Comparison of ENCODE assay signal across 19 cellular contexts in the genomic region with DNA sequence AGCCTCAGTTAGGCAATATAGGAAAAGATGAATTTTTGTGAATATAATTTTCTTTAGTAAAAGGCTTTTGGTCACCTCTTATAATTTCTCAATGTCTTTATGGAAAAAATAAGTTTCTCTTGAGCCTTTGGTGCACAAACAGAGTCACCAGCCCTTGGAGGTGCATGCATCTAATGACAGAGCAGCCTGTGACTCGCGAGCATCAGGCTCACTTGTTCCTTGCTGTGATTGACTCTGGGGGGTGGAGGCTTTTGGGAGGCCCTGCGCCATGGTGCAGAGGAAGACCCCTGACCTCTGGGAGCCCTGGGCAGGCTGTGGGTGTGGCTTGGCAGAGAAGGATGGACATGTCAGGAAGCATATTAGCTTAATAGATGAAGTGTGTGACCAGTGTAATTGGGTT.
DNase-seq lines count a peak whose midpoint lies in the region; ATAC-seq and TF ChIP-seq lines count a peak whose summit lies in the region.
"Had no signal": no experiment of that assay in that cellular context is flagged by ENCODE, and none has a peak within 500 bp of the region (broad histone marks: within the 10 kb centered on the region; RNA-seq: fewer than 3 reads in every experiment).

No MANE protein-coding gene starts in this region.

- no peak overlapping the region for H3K9ac ChIP-seq in mesenchymal stem cell (ENCODE audit: low read length)
- H3K9ac ChIP-seq: SK-N-SH had no signal

- no peak overlapping the region for H2BK15ac ChIP-seq in mesenchymal stem cell (ENCODE audit: low read depth, poor library complexity, severe bottlenecking)

- H3K9me3 ChIP-seq in CD8-positive, alpha-beta memory T cell (ENCODE audit: low read length) = no peaks in the 10 kb centered on the region
- no peaks in the 10 kb centered on the region for H3K9me3 ChIP-seq in mesenchymal stem cell (ENCODE audit: control insufficient read depth, low read length)
- no peaks in the 10 kb centered on the region for H3K9me3 ChIP-seq in upper lobe of right lung
- H3K9me3 ChIP-seq: adrenal gland, HAP-1, right lobe of liver, SK-N-SH, thoracic aorta had no signal

- H2AK5ac ChIP-seq in mesenchymal stem cell (ENCODE audit: low read length, severe bottlenecking) = no peak overlapping the region

- no peak overlapping the region for H2AFZ ChIP-seq in mesenchymal stem cell (ENCODE audit: low read depth, low read length)

- no peaks in the 10 kb centered on the region for H3K27me3 Mint-ChIP-seq in T-helper 1 cell treated with Interleukin-12 subunit alpha and Interleukin-12 subunit beta and Interleukin-4 antibody, amounts not matched to agents 30 μg/mL and 1 μg/mL, for 36 hours (ENCODE audit: low read depth)
- peaks cover 0 to 4% of the 10 kb centered on the region in 2 donors for H3K27me3 Mint-ChIP-seq in CD8-positive, alpha-beta memory T cell
- no peaks in the 10 kb centered on the region for H3K27me3 Mint-ChIP-seq in activated T-cell treated with anti-CD3 and anti-CD28 coated beads, Interleukin-2, amount 50 U/mL, for 4 hours (ENCODE audit: low read depth)
- H3K27me3 Mint-ChIP-seq in HFFc6 (ENCODE audit: insufficient read depth) = peaks cover 7% of the 10 kb centered on the region

- no peak overlapping the region for H4K8ac ChIP-seq in mesenchymal stem cell (ENCODE audit: low read length)

- no peak overlapping the region for H3K4me3 Mint-ChIP-seq in T-helper 1 cell treated with Interleukin-12 subunit alpha and Interleukin-12 subunit beta and Interleukin-4 antibody, amounts not matched to agents 30 μg/mL and 1 μg/mL, for 36 hours
- peak overlapping the region in 1 of 7 donors; percentile 3 for H3K4me3 Mint-ChIP-seq in CD8-positive, alpha-beta memory T cell
- H3K4me3 Mint-ChIP-seq in activated T-cell treated with anti-CD3 and anti-CD28 coated beads, Interleukin-2, amount 50 U/mL, for 4 hours = no peak overlapping the region
- H3K4me3 Mint-ChIP-seq in HFFc6 = no peak overlapping the region

- no peak overlapping the region for H3K27ac ChIP-seq in CD8-positive, alpha-beta memory T cell (ENCODE audit: low read depth, low read length)
- H3K27ac ChIP-seq in mesenchymal stem cell (ENCODE audit: low read length, poor library complexity, severe bottlenecking) = no peak overlapping the region
- no peak overlapping the region for H3K27ac ChIP-seq in upper lobe of right lung
- H3K27ac ChIP-seq: 22Rv1, adrenal gland, cardiac muscle cell, right lobe of liver, thoracic aorta had no signal

- no peak overlapping the region for H2BK12ac ChIP-seq in mesenchymal stem cell (ENCODE audit: low read length in 2 of 2)

- ATAC-seq in activated T-cell treated with anti-CD3 and anti-CD28 coated beads, Interleukin-2, amount 50 U/mL, for 4 hours = peak in 1 of 2 donors; percentile 20
- ATAC-seq in upper lobe of right lung = no peak
- ATAC-seq: esophagus mucosa, right lobe of liver had no signal

- H3K27ac Mint-ChIP-seq in T-helper 1 cell treated with Interleukin-12 subunit alpha and Interleukin-12 subunit beta and Interleukin-4 antibody, amounts not matched to agents 30 μg/mL and 1 μg/mL, for 36 hours = peak overlapping the region; percentile 68
- peak overlapping the region; percentile 31 to 97 (median 85) for H3K27ac Mint-ChIP-seq in CD8-positive, alpha-beta memory T cell
- H3K27ac Mint-ChIP-seq in HFFc6 = no peak overlapping the region

- H3K23ac ChIP-seq in mesenchymal stem cell (ENCODE audit: low read length in 2 of 2) = no peak overlapping the region

- H3K9me3 Mint-ChIP-seq in T-helper 1 cell treated with Interleukin-12 subunit alpha and Interleukin-12 subunit beta and Interleukin-4 antibody, amounts not matched to agents 30 μg/mL and 1 μg/mL, for 36 hours = no peaks in the 10 kb centered on the region
- H3K9me3 Mint-ChIP-seq in CD8-positive, alpha-beta memory T cell = no peaks in the 10 kb centered on the region
- H3K9me3 Mint-ChIP-seq in activated T-cell treated with anti-CD3 and anti-CD28 coated beads, Interleukin-2, amount 50 U/mL, for 4 hours = peaks cover 5% of the 10 kb centered on the region
- H3K9me3 Mint-ChIP-seq in HFFc6 = no peaks in the 10 kb centered on the region

- H3K4me2 ChIP-seq in mesenchymal stem cell (ENCODE audit: low read length, poor library complexity, severe bottlenecking) = no peak overlapping the region
- H3K4me2 ChIP-seq: SK-N-SH had no signal

- peaks cover 79% of the 10 kb centered on the region for H3K36me3 Mint-ChIP-seq in T-helper 1 cell treated with Interleukin-12 subunit alpha and Interleukin-12 subunit beta and Interleukin-4 antibody, amounts not matched to agents 30 μg/mL and 1 μg/mL, for 36 hours (ENCODE audit: low read depth)
- peaks cover 29 to 95% (median 46%) of the 10 kb centered on the region in 3 donors for H3K36me3 Mint-ChIP-seq in CD8-positive, alpha-beta memory T cell
- H3K36me3 Mint-ChIP-seq in activated T-cell treated with anti-CD3 and anti-CD28 coated beads, Interleukin-2, amount 50 U/mL, for 4 hours (ENCODE audit: insufficient read depth) = peaks cover 68% of the 10 kb centered on the region
- H3K36me3 Mint-ChIP-seq in HFFc6 (ENCODE audit: low read depth) = no peaks in the 10 kb centered on the region

- TF ChIP-seq CTCF in HFFc6 (IDR thresholded peaks at IDR 0.05) = no peak
- no peak for TF ChIP-seq CTCF in upper lobe of right lung (IDR thresholded peaks at IDR 0.05)

- no peak overlapping the region for H2BK5ac ChIP-seq in mesenchymal stem cell (ENCODE audit: low read depth, low read length, poor library complexity, severe bottlenecking)

- POLR2A ChIA-PET in CD8-positive, alpha-beta memory T cell (lab: Charles Lee) = no interaction called here

- H3K27me3 ChIP-seq in CD8-positive, alpha-beta memory T cell (ENCODE audit: insufficient read depth, low read length, poor library complexity, severe bottlenecking) = no peaks in the 10 kb centered on the region
- H3K27me3 ChIP-seq in mesenchymal stem cell (ENCODE audit: control insufficient read depth in 1 of 2, insufficient read depth in 1 of 2, low read length in 2 of 2) (peaks cover 7 to 24% of the 10 kb centered on the region in 2 experiments), upper lobe of right lung (no peaks in the 10 kb centered on the region)
- H3K27me3 ChIP-seq: adrenal gland, right lobe of liver had no signal

- no peak overlapping the region for H2BK120ac ChIP-seq in mesenchymal stem cell (ENCODE audit: low read depth, low read length)

- no peak overlapping the region for H3K18ac ChIP-seq in mesenchymal stem cell (ENCODE audit: low read depth in 1 of 2, low read length in 2 of 2)

- H3K4me3 ChIP-seq in CD8-positive, alpha-beta memory T cell (ENCODE audit: low read length) = no peak overlapping the region
- no peak overlapping the region for H3K4me3 ChIP-seq in mesenchymal stem cell (ENCODE audit: insufficient read depth in 1 of 2, low read depth in 1 of 2, low read length in 2 of 2)
- no peak overlapping the region for H3K4me3 ChIP-seq in upper lobe of right lung
- H3K4me3 ChIP-seq: adrenal gland, cardiac muscle cell, HAP-1, right lobe of liver, thoracic aorta had no signal

- peak overlapping the region; percentile 28 for H4K91ac ChIP-seq in mesenchymal stem cell (ENCODE audit: low read length)

- H3K36me3 ChIP-seq in CD8-positive, alpha-beta memory T cell (ENCODE audit: insufficient read depth, low read length) = peaks cover 83% of the 10 kb centered on the region
- H3K36me3 ChIP-seq in mesenchymal stem cell (ENCODE audit: control insufficient read depth in 1 of 2, insufficient read depth in 2 of 2, low read depth in 1 of 2, low read length in 2 of 2) (no peaks in the 10 kb centered on the region), upper lobe of right lung (peaks cover 19% of the 10 kb centered on the region)
- H3K36me3 ChIP-seq: adrenal gland, cardiac muscle cell, HAP-1, right lobe of liver, thoracic aorta had no signal

- 90% methylated on average over 3 of the region's 3 CpGs for WGBS in mesenchymal stem cell

- DNase-seq in T-helper 1 cell (no peak), mesenchymal stem cell (no peak), HFFc6 (no peak), retina (no peak), upper lobe of right lung (no peak)
- DNase-seq in CD8-positive, alpha-beta memory T cell = no peak
- peak; percentile 38 for DNase-seq in activated T-cell treated with anti-CD3 and anti-CD28 coated beads, Interleukin-2, amount 50 U/mL, for 4 hours
- DNase-seq: adrenal gland, KBM-7, MV-4-11, NCI-H1930, right lobe of liver, SK-N-SH had no signal

- intact Hi-C loops in upper lobe of right lung (cut with DNase I) = no loop called here

- CTCF ChIA-PET in CD8-positive, alpha-beta memory T cell (lab: Charles Lee) = no interaction called here

- H3K4ac ChIP-seq in mesenchymal stem cell (ENCODE audit: low read depth in 1 of 2, low read length in 2 of 2) = no peak overlapping the region

- H3K79me1 ChIP-seq in mesenchymal stem cell (replicated peaks; ENCODE audit: low read length, poor library complexity, severe bottlenecking) = no peaks in the 10 kb centered on the region

- H3K4me1 Mint-ChIP-seq in T-helper 1 cell treated with Interleukin-12 subunit alpha and Interleukin-12 subunit beta and Interleukin-4 antibody, amounts not matched to agents 30 μg/mL and 1 μg/mL, for 36 hours (ENCODE audit: low read depth) = peaks cover 72% of the 10 kb centered on the region
- H3K4me1 Mint-ChIP-seq in CD8-positive, alpha-beta memory T cell = peaks cover 72 to 94% (median 85%) of the 10 kb centered on the region in 3 donors
- H3K4me1 Mint-ChIP-seq in activated T-cell treated with anti-CD3 and anti-CD28 coated beads, Interleukin-2, amount 50 U/mL, for 4 hours (ENCODE audit: low read depth) = peaks cover 83% of the 10 kb centered on the region
- H3K4me1 Mint-ChIP-seq in HFFc6 (ENCODE audit: low read depth) = no peaks in the 10 kb centered on the region

- H3K14ac ChIP-seq in mesenchymal stem cell (ENCODE audit: low read length in 2 of 2) = no peak overlapping the region

- H3K4me1 ChIP-seq in CD8-positive, alpha-beta memory T cell (ENCODE audit: insufficient read depth, low read length) = peaks cover 76% of the 10 kb centered on the region
- no peaks in the 10 kb centered on the region for H3K4me1 ChIP-seq in mesenchymal stem cell (ENCODE audit: control insufficient read depth, insufficient read depth, low read depth, low read length)
- H3K4me1 ChIP-seq in upper lobe of right lung = no peaks in the 10 kb centered on the region
- H3K4me1 ChIP-seq: adrenal gland, HAP-1, right lobe of liver had no signal
